ENCODE assay signal across 21 cellular contexts in genomic region chr1:43363935-43364525, GRCh38. TPM values are rescaled to one million over a fixed set of nuclear protein-coding genes. Genes with fewer than 3 reads are reported as not detected.
DNase-seq lines count a peak whose midpoint lies in the region; ATAC-seq and TF ChIP-seq lines count a peak whose summit lies in the region.
"Had no signal": no experiment of that assay in that cellular context is flagged by ENCODE, and none has a peak within 500 bp of the region (broad histone marks: within the 10 kb centered on the region; RNA-seq: fewer than 3 reads in every experiment).

No MANE protein-coding gene starts in this region.

- peak overlapping the region in 2 of 3 donors; percentile 69 to 96 for H3K27ac Mint-ChIP-seq in CD4-positive, CD25-positive, alpha-beta regulatory T cell
- peak overlapping the region; percentile 38 for H3K27ac Mint-ChIP-seq in glutamatergic neuron (ENCODE audit: unreplicated experiment)
- H3K27ac Mint-ChIP-seq: activated B cell treated with CpG ODN at 0.5 μM for 24 hours had no signal

- H3K9me3 Mint-ChIP-seq in CD4-positive, CD25-positive, alpha-beta regulatory T cell: no peaks in the 10 kb centered on the region
- peaks cover 7% of the 10 kb centered on the region for H3K9me3 Mint-ChIP-seq in glutamatergic neuron (ENCODE audit: unreplicated experiment)
- H3K9me3 Mint-ChIP-seq: activated B cell treated with CpG ODN at 0.5 μM for 24 hours had no signal

- intact Hi-C loops in prostate gland (cut with DNase I): no loop called here

- H3K27me3 ChIP-seq in AG04450 (ENCODE audit: control insufficient read depth, insufficient read depth, low read length) (no peaks in the 10 kb centered on the region), RWPE2 (ENCODE audit: insufficient read depth, poor library complexity, severe bottlenecking) (no peaks in the 10 kb centered on the region), prostate gland (replicated peaks; ENCODE audit: insufficient read depth) (no peaks in the 10 kb centered on the region)
- H3K27me3 ChIP-seq in CD4-positive, CD25-positive, alpha-beta regulatory T cell (ENCODE audit: control insufficient read depth, insufficient read depth, low read length): no peaks in the 10 kb centered on the region
- H3K27me3 ChIP-seq: adrenal gland, ovary, tibial artery had no signal

- POLR2A ChIA-PET in AG04450 (lab: Yijun Ruan, JAX): interaction anchor here (1.0 kb wide), 1 partner anchor 157 kb away, joined by 3 read pairs; no protein-coding TSS in a partner anchor

- H3K27ac ChIP-seq in AG04450 (ENCODE audit: low read depth, low read length): peak overlapping the region; percentile 31
- H3K27ac ChIP-seq in CD4-positive, CD25-positive, alpha-beta regulatory T cell (ENCODE audit: insufficient read depth, low read length, poor library complexity, severe bottlenecking): no peak overlapping the region
- peak overlapping the region; percentile 95 for H3K27ac ChIP-seq in RWPE2 (ENCODE audit: poor library complexity, severe bottlenecking)
- no peak overlapping the region for H3K27ac ChIP-seq in prostate gland
- H3K27ac ChIP-seq: adrenal gland, ovary, tibial artery had no signal

- peaks cover 4% of the 10 kb centered on the region; the same call in 1 of the 2 replicates for H3K9me3 ChIP-seq in AG04450 (ENCODE audit: control insufficient read depth, insufficient read depth, low read length)
- H3K9me3 ChIP-seq in CD4-positive, CD25-positive, alpha-beta regulatory T cell (ENCODE audit: control insufficient read depth in 2 of 2, low read length in 2 of 2): no peaks in the 10 kb centered on the region
- no peaks in the 10 kb centered on the region for H3K9me3 ChIP-seq in RWPE2 (ENCODE audit: severe bottlenecking)
- H3K9me3 ChIP-seq in prostate gland: no peaks in the 10 kb centered on the region
- H3K9me3 ChIP-seq: adrenal gland, ovary, tibial artery had no signal

- H3K27me3 Mint-ChIP-seq in CD4-positive, CD25-positive, alpha-beta regulatory T cell: no peaks in the 10 kb centered on the region
- H3K27me3 Mint-ChIP-seq in glutamatergic neuron (ENCODE audit: unreplicated experiment): peaks cover 5% of the 10 kb centered on the region
- H3K27me3 Mint-ChIP-seq: activated B cell treated with CpG ODN at 0.5 μM for 24 hours had no signal

- H3K4me3 Mint-ChIP-seq in CD4-positive, CD25-positive, alpha-beta regulatory T cell: peak overlapping the region; percentile 48 to 83 (median 70)
- no peak overlapping the region for H3K4me3 Mint-ChIP-seq in glutamatergic neuron (ENCODE audit: unreplicated experiment)
- H3K4me3 Mint-ChIP-seq: activated B cell treated with CpG ODN at 0.5 μM for 24 hours had no signal

- peaks cover 39% of the 10 kb centered on the region for H3K36me3 ChIP-seq in CD4-positive, CD25-positive, alpha-beta regulatory T cell (ENCODE audit: control insufficient read depth, insufficient read depth, low read length)
- peaks cover 61% of the 10 kb centered on the region for H3K36me3 ChIP-seq in RWPE2 (ENCODE audit: low read depth)
- peaks cover 7 to 18% of the 10 kb centered on the region in 2 donors for H3K36me3 ChIP-seq in prostate gland
- H3K36me3 ChIP-seq: ovary had no signal

- DNase-seq in AG04450 (ENCODE audit: low read depth, low spot score): no peak
- DNase-seq in CD4-positive, CD25-positive, alpha-beta regulatory T cell: no peak
- no peak for DNase-seq in RWPE2 (ENCODE audit: low spot score)
- no peak for DNase-seq in glutamatergic neuron
- no peak for DNase-seq in MV-4-11 (lab: John Stamatoyannopoulos, UW)
- no peak for DNase-seq in prostate gland (ENCODE audit: low spot score)
- DNase-seq in HT-29 (ENCODE audit: low spot score): no peak
- DNase-seq: activated B cell treated with CpG ODN at 0.5 μM for 24 hours; activated CD8-positive, alpha-beta memory T cell treated with anti-CD3 and anti-CD28 coated beads, Interleukin-2, amount 50 U/mL, for 48 hours; C1 segment of cervical spinal cord; caudate nucleus; effector memory CD4-positive, alpha-beta T cell; hypothalamus; NCI-H2107; NCI-H69; ovary; stimulated activated CD4-positive, alpha-beta T cell treated with anti-CD3 and anti-CD28 coated beads, Interleukin-4, amount 100 ng/mL, for 24 hours; tibial artery had no signal

- no peak for TF ChIP-seq POLR2A in prostate gland (IDR thresholded peaks at IDR 0.05)

- H3K4me3 ChIP-seq in AG04450 (ENCODE audit: low read depth, low read length) (no peak overlapping the region), RWPE2 (ENCODE audit: severe bottlenecking) (no peak overlapping the region), prostate gland (no peak overlapping the region)
- no peak overlapping the region for H3K4me3 ChIP-seq in CD4-positive, CD25-positive, alpha-beta regulatory T cell (ENCODE audit: low read depth, low read length)
- H3K4me3 ChIP-seq: adrenal gland, ovary, tibial artery had no signal

- peaks cover 28% of the 10 kb centered on the region for H3K36me3 Mint-ChIP-seq in CD4-positive, CD25-positive, alpha-beta regulatory T cell
- H3K36me3 Mint-ChIP-seq in glutamatergic neuron (ENCODE audit: unreplicated experiment): peaks cover 6% of the 10 kb centered on the region

- no peak for TF ChIP-seq CTCF in AG04450 (IDR thresholded peaks at IDR 0.05; ENCODE audit: low read depth, low read length)
- TF ChIP-seq CTCF in RWPE2 (IDR thresholded peaks at IDR 0.05; ENCODE audit: poor library complexity, severe bottlenecking): no peak
- no peak for TF ChIP-seq CTCF in glutamatergic neuron (IDR thresholded peaks at IDR 0.05; ENCODE audit: partially characterized antibody, unreplicated experiment)
- TF ChIP-seq CTCF in prostate gland (IDR thresholded peaks at IDR 0.05): no peak

- WGBS in prostate gland: 80% methylated on average over 5 of the region's 5 CpGs

- peaks cover 11 to 48% (median 19%) of the 10 kb centered on the region in 4 donors for H3K4me1 Mint-ChIP-seq in CD4-positive, CD25-positive, alpha-beta regulatory T cell
- H3K4me1 Mint-ChIP-seq in glutamatergic neuron (ENCODE audit: low read depth, unreplicated experiment): peaks cover 14% of the 10 kb centered on the region

- CTCF ChIA-PET in AG04450 (lab: Charles Lee): no interaction called here

- ATAC-seq in CD4-positive, CD25-positive, alpha-beta regulatory T cell (ENCODE audit: low read depth in 2 of 2): no peak
- ATAC-seq in RWPE2 (ENCODE audit: low read depth) (no peak), GM19328 (IDR thresholded peaks at IDR 0.05; ENCODE audit: unreplicated experiment) (no peak)

- peaks cover 33% of the 10 kb centered on the region for H3K4me1 ChIP-seq in CD4-positive, CD25-positive, alpha-beta regulatory T cell (ENCODE audit: control insufficient read depth, insufficient read depth, low read length, poor library complexity, severe bottlenecking)
- H3K4me1 ChIP-seq in RWPE2 (ENCODE audit: insufficient read depth, poor library complexity, severe bottlenecking): peaks cover 31% of the 10 kb centered on the region
- peaks cover 26% of the 10 kb centered on the region for H3K4me1 ChIP-seq in prostate gland (replicated peaks)

RNA-seq across cellular contexts. Expression of gene ELOVL1, which starts 3.8 kb away (rescaled TPM):
- 165 and 167 TPM in 2 replicates for polyA plus RNA-seq in AG04450 (2011; rRNA removed)
- polyA minus RNA-seq in AG04450 (2011; rRNA and poly(A)+ RNA removed): 90.0 and 97.7 TPM in 2 replicates
- total RNA-seq in CD4-positive, CD25-positive, alpha-beta regulatory T cell: 37.1 TPM
- 100 to 1,000 TPM in 1 of 4 donors, 10 to 100 TPM in 3; 74.5 to 114 (median 77.7) TPM for polyA plus RNA-seq in CD4-positive, CD25-positive, alpha-beta regulatory T cell
- total RNA-seq in glutamatergic neuron (ENCODE audit: unreplicated experiment) (18.7 TPM), prostate gland (10 to 100 TPM; 48.6 to 62.0 TPM)
- total RNA-seq in HT-29 (2014; rRNA removed; shearing (Covaris generic)): 160 and 176 TPM in 2 replicates

RNA-seq across cellular contexts. Expression of gene CDC20, which starts 5.2 kb away (rescaled TPM):
- polyA plus RNA-seq in AG04450 (2011; rRNA removed): 22.8 and 27.5 TPM in 2 replicates
- 41.6 and 47.4 TPM in 2 replicates for polyA minus RNA-seq in AG04450 (2011; rRNA and poly(A)+ RNA removed)
- total RNA-seq in CD4-positive, CD25-positive, alpha-beta regulatory T cell: 1.2 TPM
- 1 to 10 TPM; 4.2 to 7.5 (median 5.8) TPM for polyA plus RNA-seq in CD4-positive, CD25-positive, alpha-beta regulatory T cell
- total RNA-seq in glutamatergic neuron (ENCODE audit: unreplicated experiment): 22.5 TPM
- total RNA-seq in prostate gland: 10 to 100 TPM in 1 of 2 donors, 1 to 10 TPM in 1; 2.2 to 14.9 TPM
- 278 and 304 TPM in 2 replicates for total RNA-seq in HT-29 (2014; rRNA removed; shearing (Covaris generic))

RNA-seq across cellular contexts. Expression of gene MED8, which starts 25.6 kb away (rescaled TPM):
- polyA plus RNA-seq in AG04450 (2011; rRNA removed): 59.3 and 63.7 TPM in 2 replicates
- polyA minus RNA-seq in AG04450 (2011; rRNA and poly(A)+ RNA removed): 36.9 and 41.8 TPM in 2 replicates
- total RNA-seq in CD4-positive, CD25-positive, alpha-beta regulatory T cell: 18.4 TPM
- 10 to 100 TPM; 41.8 to 51.3 (median 48.4) TPM for polyA plus RNA-seq in CD4-positive, CD25-positive, alpha-beta regulatory T cell
- total RNA-seq in glutamatergic neuron (ENCODE audit: unreplicated experiment) (39.1 TPM), prostate gland (10 to 100 TPM; 36.9 to 43.2 TPM)
- 33.9 and 36.5 TPM in 2 replicates for total RNA-seq in HT-29 (2014; rRNA removed; shearing (Covaris generic))

RNA-seq across cellular contexts. Expression of gene SZT2, which starts 25.7 kb away (rescaled TPM):
- polyA plus RNA-seq in AG04450 (2011; rRNA removed): 9.4 and 10.4 TPM in 2 replicates
- polyA minus RNA-seq in AG04450 (2011; rRNA and poly(A)+ RNA removed): 43.5 and 51.1 TPM in 2 replicates
- total RNA-seq in CD4-positive, CD25-positive, alpha-beta regulatory T cell: 107 TPM
- polyA plus RNA-seq in CD4-positive, CD25-positive, alpha-beta regulatory T cell: 1 to 10 TPM; 1.5 to 4.6 (median 3.5) TPM
- total RNA-seq in glutamatergic neuron (ENCODE audit: unreplicated experiment) (85.3 TPM), prostate gland (10 to 100 TPM; 30.3 to 76.9 TPM)
- total RNA-seq in HT-29 (2014; rRNA removed; shearing (Covaris generic)): 17.5 and 21.9 TPM in 2 replicates

RNA-seq across cellular contexts. Expression of gene MPL, which starts 26.4 kb away (rescaled TPM):
- not detected in 2 replicates for polyA plus RNA-seq in AG04450 (2011; rRNA removed)
- not detected in 2 replicates for polyA minus RNA-seq in AG04450 (2011; rRNA and poly(A)+ RNA removed)
- 2.2 TPM for total RNA-seq in CD4-positive, CD25-positive, alpha-beta regulatory T cell
- not detected for polyA plus RNA-seq in CD4-positive, CD25-positive, alpha-beta regulatory T cell
- total RNA-seq in glutamatergic neuron (ENCODE audit: unreplicated experiment): not detected
- total RNA-seq in prostate gland: not detected
- 0.79 TPM in 1 of 2 replicates, not detected in the other for total RNA-seq in HT-29 (2014; rRNA removed; shearing (Covaris generic))
- total RNA-seq: activated B cell treated with CpG ODN at 0.5 μM for 24 hours, skeletal muscle tissue had no signal

Comparison
In these comparisons a context has a peak if more than half of its experiments do, and no peak if none do; other contexts are left out.
1. H3K27ac ChIP-seq: peak in AG04450 (single experiment) and RWPE2 (single experiment); none in CD4-positive, CD25-positive, alpha-beta regulatory T cell (single experiment) and prostate gland (0 of 2).
2. RNA of gene CDC20, which starts 5.2 kb away (total RNA-seq): 278 to 304 TPM in HT-29; 22.5 TPM in glutamatergic neuron (single experiment), 2.2 to 14.9 TPM in prostate gland and 1.2 TPM in CD4-positive, CD25-positive, alpha-beta regulatory T cell (single experiment); every median in the first group is over 10 times any median in the second.